Comparison of ENCODE assay signal across 1 cellular context in genomic region chr2:165953655-165954606, GRCh38.
A peak's percentile ranks its signal among the peaks of the same experiment; 100 is the strongest.
TF ChIP-seq lines count a peak whose summit lies in the region.

TTC21B (minus strand) TSS chr2:165953776; CDS start chr2:165953705, 71 bp downstream.

TF ChIP-seq in HepG2, 621 proteins besides CTCF, POLR2A, EP300 and RAD21 (continued from another document and continues in another):
- TF ChIP-seq, protein P1, sequence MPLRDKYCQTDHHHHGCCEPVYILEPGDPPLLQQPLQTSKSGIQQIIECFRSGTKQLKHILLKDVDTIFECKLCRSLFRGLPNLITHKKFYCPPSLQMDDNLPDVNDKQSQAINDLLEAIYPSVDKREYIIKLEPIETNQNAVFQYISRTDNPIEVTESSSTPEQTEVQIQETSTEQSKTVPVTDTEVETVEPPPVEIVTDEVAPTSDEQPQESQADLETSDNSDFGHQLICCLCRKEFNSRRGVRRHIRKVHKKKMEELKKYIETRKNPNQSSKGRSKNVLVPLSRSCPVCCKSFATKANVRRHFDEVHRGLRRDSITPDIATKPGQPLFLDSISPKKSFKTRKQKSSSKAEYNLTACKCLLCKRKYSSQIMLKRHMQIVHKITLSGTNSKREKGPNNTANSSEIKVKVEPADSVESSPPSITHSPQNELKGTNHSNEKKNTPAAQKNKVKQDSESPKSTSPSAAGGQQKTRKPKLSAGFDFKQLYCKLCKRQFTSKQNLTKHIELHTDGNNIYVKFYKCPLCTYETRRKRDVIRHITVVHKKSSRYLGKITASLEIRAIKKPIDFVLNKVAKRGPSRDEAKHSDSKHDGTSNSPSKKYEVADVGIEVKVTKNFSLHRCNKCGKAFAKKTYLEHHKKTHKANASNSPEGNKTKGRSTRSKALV (CRISPR knock-in tag; IDR thresholded peaks at IDR 0.05): peak; percentile 80; the same call in 1 of the 2 replicates
- TF ChIP-seq ZNF143 (CRISPR knock-in tag; IDR thresholded peaks at IDR 0.05) (no peak), ATM (IDR thresholded peaks at IDR 0.05; ENCODE audit: borderline replicate concordance) (no peak), PCBP2 (optimal IDR thresholded peaks at IDR 0.05; ENCODE audit: low read depth, low read length, poor library complexity, severe bottlenecking) (no peak), SETDB1 (CRISPR knock-in tag; IDR thresholded peaks at IDR 0.05; ENCODE audit: borderline replicate concordance) (no peak), SRY (CRISPR knock-in tag; IDR thresholded peaks at IDR 0.05) (peak; percentile 89), ZNF101 (CRISPR knock-in tag; IDR thresholded peaks at IDR 0.05; ENCODE audit: borderline replicate concordance, low read depth) (no peak), ZNF407 (CRISPR knock-in tag; IDR thresholded peaks at IDR 0.05; ENCODE audit: not compliant biosample characterization) (peak; percentile 93), DR1 (CRISPR knock-in tag; IDR thresholded peaks at IDR 0.05) (peak; percentile 88), MYPOP (CRISPR knock-in tag; IDR thresholded peaks at IDR 0.05) (peak; percentile 72; the same call in 1 of the 2 replicates), ZNF543 (CRISPR knock-in tag; IDR thresholded peaks at IDR 0.05) (peak; percentile 99), PHF5A (CRISPR knock-in tag; IDR thresholded peaks at IDR 0.05; ENCODE audit: low read depth, unreplicated experiment) (peak; percentile 91), U2AF2 (IDR thresholded peaks at IDR 0.05; ENCODE audit: low read depth, low read length) (no peak), ZNF362 (CRISPR knock-in tag; IDR thresholded peaks at IDR 0.05; ENCODE audit: borderline replicate concordance) (peak; percentile 97), NFE2 (CRISPR knock-in tag; IDR thresholded peaks at IDR 0.05) (no peak), IRF9 (CRISPR knock-in tag; IDR thresholded peaks at IDR 0.05; ENCODE audit: borderline replicate concordance) (peak; percentile 93; the same call in 1 of the 2 replicates), CCDC6 (CRISPR knock-in tag; IDR thresholded peaks at IDR 0.05) (peak; percentile 93), ZNF615 (CRISPR knock-in tag; IDR thresholded peaks at IDR 0.05; ENCODE audit: borderline replicate concordance) (0 out of 2 replicates have a peak, but pooled peaks have one; percentile 26), ZNF619 (CRISPR knock-in tag; IDR thresholded peaks at IDR 0.05) (peak; percentile 92; the same call in 1 of the 2 replicates), TOPORS (CRISPR knock-in tag; IDR thresholded peaks at IDR 0.05) (peak; percentile 94), ZNF282 (IDR thresholded peaks at IDR 0.05; ENCODE audit: partially characterized antibody) (no peak), ZBTB7B (CRISPR knock-in tag; IDR thresholded peaks at IDR 0.05) (peak; percentile 87), TAF1 (CRISPR knock-in tag; IDR thresholded peaks at IDR 0.05) (peak; percentile 89), ZNF350 (CRISPR knock-in tag; IDR thresholded peaks at IDR 0.05; ENCODE audit: borderline replicate concordance, low read depth) (peak; percentile 95), TCF7 (IDR thresholded peaks at IDR 0.05; ENCODE audit: low read depth) (0 out of 2 replicates have a peak, but pooled peaks have one; percentile 6), ZBTB8A (CRISPR knock-in tag; IDR thresholded peaks at IDR 0.05; ENCODE audit: borderline replicate concordance, low read depth) (peak; percentile 71; the same call in 1 of the 2 replicates), ZNF33A (CRISPR knock-in tag; IDR thresholded peaks at IDR 0.05; ENCODE audit: borderline replicate concordance) (peak; percentile 78; the same call in 1 of the 2 replicates), HMG20A (CRISPR knock-in tag; IDR thresholded peaks at IDR 0.05; ENCODE audit: borderline replicate concordance) (no peak; the same call in 1 of the 2 replicates)
- TF ChIP-seq, protein P2, sequence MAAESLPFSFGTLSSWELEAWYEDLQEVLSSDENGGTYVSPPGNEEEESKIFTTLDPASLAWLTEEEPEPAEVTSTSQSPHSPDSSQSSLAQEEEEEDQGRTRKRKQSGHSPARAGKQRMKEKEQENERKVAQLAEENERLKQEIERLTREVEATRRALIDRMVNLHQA (CRISPR knock-in tag; IDR thresholded peaks at IDR 0.05): 0 out of 2 replicates have a peak, but pooled peaks have one; percentile 70
- TF ChIP-seq, protein P3, sequence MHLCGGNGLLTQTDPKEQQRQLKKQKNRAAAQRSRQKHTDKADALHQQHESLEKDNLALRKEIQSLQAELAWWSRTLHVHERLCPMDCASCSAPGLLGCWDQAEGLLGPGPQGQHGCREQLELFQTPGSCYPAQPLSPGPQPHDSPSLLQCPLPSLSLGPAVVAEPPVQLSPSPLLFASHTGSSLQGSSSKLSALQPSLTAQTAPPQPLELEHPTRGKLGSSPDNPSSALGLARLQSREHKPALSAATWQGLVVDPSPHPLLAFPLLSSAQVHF (CRISPR knock-in tag; IDR thresholded peaks at IDR 0.05): 0 out of 2 replicates have a peak, but pooled peaks have one; percentile 80
- TF ChIP-seq, protein P4, sequence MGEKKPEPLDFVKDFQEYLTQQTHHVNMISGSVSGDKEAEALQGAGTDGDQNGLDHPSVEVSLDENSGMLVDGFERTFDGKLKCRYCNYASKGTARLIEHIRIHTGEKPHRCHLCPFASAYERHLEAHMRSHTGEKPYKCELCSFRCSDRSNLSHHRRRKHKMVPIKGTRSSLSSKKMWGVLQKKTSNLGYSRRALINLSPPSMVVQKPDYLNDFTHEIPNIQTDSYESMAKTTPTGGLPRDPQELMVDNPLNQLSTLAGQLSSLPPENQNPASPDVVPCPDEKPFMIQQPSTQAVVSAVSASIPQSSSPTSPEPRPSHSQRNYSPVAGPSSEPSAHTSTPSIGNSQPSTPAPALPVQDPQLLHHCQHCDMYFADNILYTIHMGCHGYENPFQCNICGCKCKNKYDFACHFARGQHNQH (CRISPR knock-in tag; IDR thresholded peaks at IDR 0.05): peak; percentile 91
- TF ChIP-seq, protein P5, sequence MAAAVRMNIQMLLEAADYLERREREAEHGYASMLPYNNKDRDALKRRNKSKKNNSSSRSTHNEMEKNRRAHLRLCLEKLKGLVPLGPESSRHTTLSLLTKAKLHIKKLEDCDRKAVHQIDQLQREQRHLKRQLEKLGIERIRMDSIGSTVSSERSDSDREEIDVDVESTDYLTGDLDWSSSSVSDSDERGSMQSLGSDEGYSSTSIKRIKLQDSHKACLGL (CRISPR knock-in tag; IDR thresholded peaks at IDR 0.05): peak; percentile 80
- TF ChIP-seq, protein P6, sequence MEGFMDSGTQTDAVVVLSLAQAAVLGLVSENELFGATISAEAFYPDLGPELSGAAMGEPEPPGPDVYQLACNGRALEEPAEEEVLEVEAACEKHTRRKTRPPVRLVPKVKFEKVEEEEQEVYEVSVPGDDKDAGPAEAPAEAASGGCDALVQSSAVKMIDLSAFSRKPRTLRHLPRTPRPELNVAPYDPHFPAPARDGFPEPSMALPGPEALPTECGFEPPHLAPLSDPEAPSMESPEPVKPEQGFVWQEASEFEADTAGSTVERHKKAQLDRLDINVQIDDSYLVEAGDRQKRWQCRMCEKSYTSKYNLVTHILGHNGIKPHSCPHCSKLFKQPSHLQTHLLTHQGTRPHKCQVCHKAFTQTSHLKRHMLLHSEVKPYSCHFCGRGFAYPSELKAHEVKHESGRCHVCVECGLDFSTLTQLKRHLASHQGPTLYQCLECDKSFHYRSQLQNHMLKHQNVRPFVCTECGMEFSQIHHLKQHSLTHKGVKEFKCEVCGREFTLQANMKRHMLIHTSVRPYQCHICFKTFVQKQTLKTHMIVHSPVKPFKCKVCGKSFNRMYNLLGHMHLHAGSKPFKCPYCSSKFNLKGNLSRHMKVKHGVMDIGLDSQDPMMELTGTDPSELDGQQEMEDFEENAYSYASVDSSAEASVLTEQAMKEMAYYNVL (CRISPR knock-in tag; IDR thresholded peaks at IDR 0.05; ENCODE audit: borderline replicate concordance): peak; percentile 84; the same call in 1 of the 2 replicates
- TF ChIP-seq, protein P7, sequence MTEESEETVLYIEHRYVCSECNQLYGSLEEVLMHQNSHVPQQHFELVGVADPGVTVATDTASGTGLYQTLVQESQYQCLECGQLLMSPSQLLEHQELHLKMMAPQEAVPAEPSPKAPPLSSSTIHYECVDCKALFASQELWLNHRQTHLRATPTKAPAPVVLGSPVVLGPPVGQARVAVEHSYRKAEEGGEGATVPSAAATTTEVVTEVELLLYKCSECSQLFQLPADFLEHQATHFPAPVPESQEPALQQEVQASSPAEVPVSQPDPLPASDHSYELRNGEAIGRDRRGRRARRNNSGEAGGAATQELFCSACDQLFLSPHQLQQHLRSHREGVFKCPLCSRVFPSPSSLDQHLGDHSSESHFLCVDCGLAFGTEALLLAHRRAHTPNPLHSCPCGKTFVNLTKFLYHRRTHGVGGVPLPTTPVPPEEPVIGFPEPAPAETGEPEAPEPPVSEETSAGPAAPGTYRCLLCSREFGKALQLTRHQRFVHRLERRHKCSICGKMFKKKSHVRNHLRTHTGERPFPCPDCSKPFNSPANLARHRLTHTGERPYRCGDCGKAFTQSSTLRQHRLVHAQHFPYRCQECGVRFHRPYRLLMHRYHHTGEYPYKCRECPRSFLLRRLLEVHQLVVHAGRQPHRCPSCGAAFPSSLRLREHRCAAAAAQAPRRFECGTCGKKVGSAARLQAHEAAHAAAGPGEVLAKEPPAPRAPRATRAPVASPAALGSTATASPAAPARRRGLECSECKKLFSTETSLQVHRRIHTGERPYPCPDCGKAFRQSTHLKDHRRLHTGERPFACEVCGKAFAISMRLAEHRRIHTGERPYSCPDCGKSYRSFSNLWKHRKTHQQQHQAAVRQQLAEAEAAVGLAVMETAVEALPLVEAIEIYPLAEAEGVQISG (CRISPR knock-in tag; IDR thresholded peaks at IDR 0.05): peak; percentile 84
